Comparison of ENCODE assay signal across 10 cellular contexts in genomic region chr10:125023862-125024495, GRCh38.
DNase-seq lines count a peak whose midpoint lies in the region; ATAC-seq, FAIRE-seq and TF ChIP-seq lines count a peak whose summit lies in the region.
"Had no signal": no experiment of that assay in that cellular context is flagged by ENCODE, and none has a peak within 500 bp of the region (broad histone marks: within the 10 kb centered on the region; RNA-seq: fewer than 3 reads in every experiment).

No MANE protein-coding gene starts in this region.

- no peak overlapping the region for H3K56ac ChIP-seq in H1 (replicated peaks; ENCODE audit: insufficient read length, low read depth, low read length)

- TF ChIP-seq POLR2A in H1 (IDR thresholded peaks at IDR 0.05; ENCODE audit: control extremely low read depth in 1 of 2, low read depth in 2 of 2, low read length in 2 of 2), result no peak

- H4K91ac ChIP-seq in H1 (replicated peaks; ENCODE audit: insufficient read length, low read length), result no peak overlapping the region

- no peak overlapping the region for H3K4ac ChIP-seq in H1 (replicated peaks; ENCODE audit: insufficient read length, low read depth, low read length)

- no peak overlapping the region for H2BK20ac ChIP-seq in H1 (ENCODE audit: low read length)

- no peak overlapping the region for H3K23ac ChIP-seq in H1 (ENCODE audit: insufficient read length)

- peaks cover 32% of the 10 kb centered on the region for H3K79me1 ChIP-seq in H1 (ENCODE audit: low read depth, low read length)

- peaks cover 11 to 100% of the 10 kb centered on the region in 2 experiments; a peak in 3 of 4 replicates for H3K79me2 ChIP-seq in H1 (ENCODE audit: control insufficient read depth in 1 of 2, insufficient read depth in 2 of 2, low read length in 2 of 2)

- peaks cover 6 to 68% (median 33%) of the 10 kb centered on the region in 4 experiments; a peak in 7 of 8 replicates for H3K36me3 ChIP-seq in H1 (ENCODE audit: control insufficient read depth in 2 of 4, insufficient read depth in 4 of 4, low read length in 3 of 4)

- no peak overlapping the region for H2BK15ac ChIP-seq in H1 (ENCODE audit: low read length)

- H3K4me3 ChIP-seq in AG10803 (ENCODE audit: low read length), result no peak overlapping the region
- no peak overlapping the region for H3K4me3 ChIP-seq in H1 (ENCODE audit: extremely low read depth in 1 of 4, insufficient read depth in 2 of 4, low read depth in 3 of 4, low read length in 4 of 4)

- POLR2A ChIA-PET in H1 (lab: Charles Lee; ENCODE audit: partially characterized antibody), result no interaction called here

- FAIRE-seq in H1 (lab: Jason Lieb, UNC), result no peak
- FAIRE-seq: colon had no signal

- peak; percentile 58 for DNase-seq in AG10803 (ENCODE audit: low read depth)
- DNase-seq in NCI-H2107 (lab: John Stamatoyannopoulos, UW), result peak; percentile 62
- no peak for DNase-seq in H1 (ENCODE audit: low read depth in 1 of 2, low spot score in 2 of 2)
- DNase-seq in mucosa of gallbladder (ENCODE audit: low spot score), result peak; percentile 64
- DNase-seq in NCI-H774 (lab: John Stamatoyannopoulos, UW), result no peak
- DNase-seq in AG08396 (ENCODE audit: low spot score), result no peak

- H3K18ac ChIP-seq in H1 (ENCODE audit: extremely low read depth, low read length), result no peak overlapping the region

- H3K23me2 ChIP-seq in H1 (ENCODE audit: low read depth, low read length), result no peaks in the 10 kb centered on the region

- ATAC-seq in GM18858 (IDR thresholded peaks at IDR 0.05; ENCODE audit: unreplicated experiment) (no peak), HG02610 (IDR thresholded peaks at IDR 0.05; ENCODE audit: unreplicated experiment) (no peak)
- ATAC-seq: naive thymus-derived CD8-positive, alpha-beta T cell had no signal

- TF ChIP-seq CTCF in AG10803 (conservative IDR thresholded peaks at IDR 0.05; ENCODE audit: low read length) (no peak), H1 (IDR thresholded peaks at IDR 0.05; ENCODE audit: control extremely low read depth in 1 of 3, insufficient read depth in 1 of 3, low read depth in 1 of 3, low read length in 3 of 3) (no peak)

- no peaks in the 10 kb centered on the region for H3K27me3 ChIP-seq in H1 (replicated peaks in 1 of 4; ENCODE audit: control insufficient read depth in 3 of 4, extremely low read depth in 1 of 4, insufficient read depth in 3 of 4, low read length in 3 of 4)

- no peak overlapping the region for H3K14ac ChIP-seq in H1 (ENCODE audit: insufficient read length)

- no peak overlapping the region for H2BK120ac ChIP-seq in H1 (replicated peaks; ENCODE audit: low read depth, low read length)

- CTCF ChIA-PET in H1 (lab: Charles Lee; ENCODE audit: partially characterized antibody), result interaction anchor here (0.6 kb wide), 1 partner anchor 236 kb away, joined by 3 read pairs; no protein-coding TSS in a partner anchor

- no peak overlapping the region for H4K8ac ChIP-seq in H1 (ENCODE audit: extremely low read depth, insufficient read depth, low read length)

- H3K27ac ChIP-seq in H1 (ENCODE audit: low read depth, low read length), result no peak overlapping the region

- no peak for TF ChIP-seq EP300 in H1 (IDR thresholded peaks at IDR 0.05; ENCODE audit: borderline replicate concordance in 1 of 2, low read depth in 2 of 2, low read length in 2 of 2)

- no peak overlapping the region for H3K9ac ChIP-seq in H1 (replicated peaks in 1 of 4; ENCODE audit: extremely low read depth in 1 of 4, low read depth in 3 of 4, low read length in 3 of 4)

- peaks cover 36% of the 10 kb centered on the region in 2 experiments for H4K20me1 ChIP-seq in H1 (replicated peaks in 1 of 2; ENCODE audit: control insufficient read depth in 1 of 2, insufficient read depth in 2 of 2, low read length in 2 of 2)

- H3K9me3 ChIP-seq in H1 (ENCODE audit: insufficient read depth in 2 of 2, low read depth in 1 of 2, low read length in 1 of 2), result peaks cover 10 to 14% of the 10 kb centered on the region in 2 experiments; a peak in 3 of 4 replicates

- no peak for TF ChIP-seq RAD21 in H1 (IDR thresholded peaks at IDR 0.05 in 1 of 2, conservative IDR thresholded peaks at IDR 0.05 in 1 of 2; ENCODE audit: low read depth in 2 of 2, low read length in 2 of 2)

- 87% methylated on average over 24 of the region's 26 CpGs; no CpG with 5 or more reads in 1 of the 2 experiments for WGBS in H1 (ENCODE audit: extremely low coverage in 1 of 2, insufficient coverage in 1 of 2, insufficient read length in 1 of 2, insufficient replicate concordance in 2 of 2, low coverage in 1 of 2, low lambda C conversion rate in 2 of 2, missing lambda C conversion rate in 1 of 2), 2 experiments

- H4K5ac ChIP-seq in H1 (ENCODE audit: insufficient read length, low read depth, low read length), result no peak overlapping the region

- no peak overlapping the region for H2AFZ ChIP-seq in H1 (ENCODE audit: low read length)

- 0 out of 2 replicates have a peak overlapping the region, but pooled peaks have one; percentile 31 for H2BK5ac ChIP-seq in H1 (ENCODE audit: low read depth, low read length)

- H2BK12ac ChIP-seq in H1 (ENCODE audit: low read depth, low read length), result no peak overlapping the region

- no peak overlapping the region for H3K4me2 ChIP-seq in H1 (ENCODE audit: insufficient read depth in 1 of 2, low read depth in 2 of 2, low read length in 2 of 2)

- peaks cover 0 to 4% (median 3%) of the 10 kb centered on the region in 4 experiments; a peak in 4 of 7 replicates for H3K4me1 ChIP-seq in H1 (replicated peaks in 1 of 4; ENCODE audit: control insufficient read depth in 3 of 4, insufficient read depth in 4 of 4, low read length in 3 of 4)

- H2AK5ac ChIP-seq in H1 (ENCODE audit: low read depth, low read length), result no peak overlapping the region

TF ChIP-seq in H1, 55 proteins besides CTCF, POLR2A, EP300 and RAD21:
- TF ChIP-seq SP2 (IDR thresholded peaks at IDR 0.05; ENCODE audit: low read length), result no peak
- no peak for TF ChIP-seq CHD1 (IDR thresholded peaks at IDR 0.05; ENCODE audit: low read depth, low read length)
- no peak for TF ChIP-seq CEBPB (IDR thresholded peaks at IDR 0.05; ENCODE audit: low read depth, low read length)
- no peak for TF ChIP-seq POU5F1 (IDR thresholded peaks at IDR 0.05; ENCODE audit: low read depth, low read length)
- TF ChIP-seq NRF1 (IDR thresholded peaks at IDR 0.05; ENCODE audit: low read depth, low read length), result no peak
- TF ChIP-seq, protein P1, sequence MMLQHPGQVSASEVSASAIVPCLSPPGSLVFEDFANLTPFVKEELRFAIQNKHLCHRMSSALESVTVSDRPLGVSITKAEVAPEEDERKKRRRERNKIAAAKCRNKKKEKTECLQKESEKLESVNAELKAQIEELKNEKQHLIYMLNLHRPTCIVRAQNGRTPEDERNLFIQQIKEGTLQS (IDR thresholded peaks at IDR 0.05; ENCODE audit: insufficient read depth, low read depth, low read length), result no peak
- TF ChIP-seq BCL11A (IDR thresholded peaks at IDR 0.05; ENCODE audit: low read depth in 2 of 2, low read length in 2 of 2), result no peak
- no peak for TF ChIP-seq GABPA (IDR thresholded peaks at IDR 0.05; ENCODE audit: borderline replicate concordance, insufficient read depth, low read length)
- TF ChIP-seq YY1 (IDR thresholded peaks at IDR 0.05; ENCODE audit: low read depth, low read length), result no peak
- TF ChIP-seq USF2 (IDR thresholded peaks at IDR 0.05; ENCODE audit: low read length), result no peak
- no peak for TF ChIP-seq EZH2 (IDR thresholded peaks at IDR 0.05; ENCODE audit: low read depth, low read length, severe bottlenecking)
- TF ChIP-seq GTF2F1 (IDR thresholded peaks at IDR 0.05; ENCODE audit: borderline replicate concordance, low read depth, low read length), result no peak
- TF ChIP-seq SIX5 (IDR thresholded peaks at IDR 0.05; ENCODE audit: low read depth, low read length), result no peak
- TF ChIP-seq, protein P2, sequence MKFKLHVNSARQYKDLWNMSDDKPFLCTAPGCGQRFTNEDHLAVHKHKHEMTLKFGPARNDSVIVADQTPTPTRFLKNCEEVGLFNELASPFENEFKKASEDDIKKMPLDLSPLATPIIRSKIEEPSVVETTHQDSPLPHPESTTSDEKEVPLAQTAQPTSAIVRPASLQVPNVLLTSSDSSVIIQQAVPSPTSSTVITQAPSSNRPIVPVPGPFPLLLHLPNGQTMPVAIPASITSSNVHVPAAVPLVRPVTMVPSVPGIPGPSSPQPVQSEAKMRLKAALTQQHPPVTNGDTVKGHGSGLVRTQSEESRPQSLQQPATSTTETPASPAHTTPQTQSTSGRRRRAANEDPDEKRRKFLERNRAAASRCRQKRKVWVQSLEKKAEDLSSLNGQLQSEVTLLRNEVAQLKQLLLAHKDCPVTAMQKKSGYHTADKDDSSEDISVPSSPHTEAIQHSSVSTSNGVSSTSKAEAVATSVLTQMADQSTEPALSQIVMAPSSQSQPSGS (IDR thresholded peaks at IDR 0.05; ENCODE audit: low read length), result no peak
- TF ChIP-seq SUZ12 (IDR thresholded peaks at IDR 0.05; ENCODE audit: low read length), result no peak
- TF ChIP-seq SIRT6 (IDR thresholded peaks at IDR 0.05; ENCODE audit: low read length), result no peak
- TF ChIP-seq TCF12 (IDR thresholded peaks at IDR 0.05; ENCODE audit: low read depth, low read length), result no peak
TF ChIP-seq in H1: peak in this region for 0.

Comparison
In these comparisons a context has a peak if more than half of its experiments do, and no peak if none do; other contexts are left out.
1. DNase-seq: peak in AG10803 (single experiment), NCI-H2107 (single experiment) and mucosa of gallbladder (single experiment); none in H1 (0 of 2), NCI-H774 (single experiment) and AG08396 (single experiment).